Comparison of ENCODE assay signal across 10 cellular contexts in the genomic region with DNA sequence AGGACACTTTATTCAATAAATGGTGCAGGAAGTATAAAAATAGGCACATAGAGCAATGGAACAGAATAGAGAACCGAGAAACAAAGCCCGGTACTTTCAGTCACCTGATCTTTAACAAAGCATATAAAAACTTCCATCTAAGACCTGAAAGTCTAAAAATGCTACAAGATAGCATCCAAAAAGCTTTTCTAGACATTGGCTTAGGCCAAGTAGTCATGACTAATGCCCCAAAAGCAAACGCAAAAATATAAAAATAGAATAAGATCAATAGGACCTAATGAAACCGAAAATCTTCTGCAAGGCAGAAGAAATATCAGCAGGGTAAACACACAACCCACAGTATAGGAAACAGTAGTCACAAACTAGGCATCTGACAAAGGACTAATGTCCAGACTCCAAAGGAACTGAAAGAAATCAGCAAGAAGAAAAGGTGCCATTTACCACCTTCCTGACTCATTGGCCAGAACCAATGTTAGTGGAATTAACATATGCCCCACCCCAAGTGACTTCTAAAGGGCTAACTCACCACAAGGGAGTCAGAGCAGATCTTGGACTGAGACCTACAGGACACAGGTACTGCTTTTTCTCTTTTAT. TPM values are rescaled to one million over a fixed set of nuclear protein-coding genes. Genes with fewer than 3 reads are reported as not detected.
DNase-seq lines count a peak whose midpoint lies in the region; ATAC-seq and TF ChIP-seq lines count a peak whose summit lies in the region.
"Had no signal": no experiment of that assay in that cellular context is flagged by ENCODE, and none has a peak within 500 bp of the region (broad histone marks: within the 10 kb centered on the region; RNA-seq: fewer than 3 reads in every experiment).

No MANE protein-coding gene starts in this region.

- no peaks in the 10 kb centered on the region for H3K36me3 ChIP-seq in CD4-positive, CD25-positive, alpha-beta regulatory T cell (ENCODE audit: control insufficient read depth, insufficient read depth, low read length)
- H3K36me3 ChIP-seq in H7 (replicated peaks; ENCODE audit: control insufficient read depth, insufficient read depth, low read length), result no peaks in the 10 kb centered on the region
- H3K36me3 ChIP-seq: left lung had no signal

- H3K9me3 Mint-ChIP-seq in CD4-positive, CD25-positive, alpha-beta regulatory T cell, result peaks cover 0 to 5% (median 0%) of the 10 kb centered on the region in 7 donors
- H3K9me3 Mint-ChIP-seq in activated CD8-positive, alpha-beta T cell treated with anti-CD3 and anti-CD28 coated beads for 36 hours, result peaks cover 11% of the 10 kb centered on the region
- H3K9me3 Mint-ChIP-seq in chondrocyte (ENCODE audit: low read depth), result no peaks in the 10 kb centered on the region

- H3K27ac ChIP-seq in CD4-positive, CD25-positive, alpha-beta regulatory T cell (ENCODE audit: insufficient read depth, low read length, poor library complexity, severe bottlenecking), result peak overlapping the region; percentile 57
- no peak overlapping the region for H3K27ac ChIP-seq in RWPE1

- peak; percentile 22 to 32 for ATAC-seq in CD4-positive, CD25-positive, alpha-beta regulatory T cell (ENCODE audit: low read depth in 2 of 2)
- ATAC-seq in GM19025 (IDR thresholded peaks at IDR 0.05; ENCODE audit: low read depth, unreplicated experiment) (peak; percentile 48), HG03060 (IDR thresholded peaks at IDR 0.05; ENCODE audit: low read depth, unreplicated experiment) (peak; percentile 77)
- ATAC-seq in activated CD8-positive, alpha-beta T cell treated with anti-CD3 and anti-CD28 coated beads for 36 hours, result peak; percentile 65
- ATAC-seq: left lung had no signal

- H3K4me1 Mint-ChIP-seq in CD4-positive, CD25-positive, alpha-beta regulatory T cell, result peaks cover 24 to 57% (median 36%) of the 10 kb centered on the region in 4 donors
- peaks cover 70% of the 10 kb centered on the region for H3K4me1 Mint-ChIP-seq in activated CD8-positive, alpha-beta T cell treated with anti-CD3 and anti-CD28 coated beads for 36 hours (ENCODE audit: low read depth)
- H3K4me1 Mint-ChIP-seq in chondrocyte (ENCODE audit: low read depth), result peaks cover 11% of the 10 kb centered on the region
- H3K4me1 Mint-ChIP-seq: brain had no signal

- peak overlapping the region; percentile 76 for H3K4me3 ChIP-seq in CD4-positive, CD25-positive, alpha-beta regulatory T cell (ENCODE audit: low read depth, low read length)
- H3K4me3 ChIP-seq in H7 (ENCODE audit: insufficient read depth, low read depth, low read length) (no peak overlapping the region), foreskin fibroblast (ENCODE audit: low read depth in 1 of 2, low read length in 2 of 2) (no peak overlapping the region)
- H3K4me3 ChIP-seq: left lung had no signal

- peak overlapping the region; percentile 83 to 89 (median 88) for H3K27ac Mint-ChIP-seq in CD4-positive, CD25-positive, alpha-beta regulatory T cell
- peak overlapping the region; percentile 88 for H3K27ac Mint-ChIP-seq in activated CD8-positive, alpha-beta T cell treated with anti-CD3 and anti-CD28 coated beads for 36 hours
- no peak overlapping the region for H3K27ac Mint-ChIP-seq in chondrocyte (ENCODE audit: unreplicated experiment)
- H3K27ac Mint-ChIP-seq: brain had no signal

- POLR2A ChIA-PET in activated CD8-positive, alpha-beta T cell treated with anti-CD3 and anti-CD28 coated beads for 36 hours (lab: Charles Lee), result no interaction called here
- POLR2A ChIA-PET in RWPE1 (lab: Yijun Ruan, JAX; ENCODE audit: low non-redundant PET), result no interaction called here

- TF ChIP-seq CTCF in activated CD8-positive, alpha-beta T cell treated with anti-CD3 and anti-CD28 coated beads for 36 hours (IDR thresholded peaks at IDR 0.05), result no peak
- TF ChIP-seq CTCF in foreskin fibroblast (IDR thresholded peaks at IDR 0.05; ENCODE audit: low read depth, low read length) (no peak), chondrocyte (IDR thresholded peaks at IDR 0.05) (no peak), RWPE1 (conservative IDR thresholded peaks at IDR 0.05; ENCODE audit: low read depth) (no peak)

- peaks cover 54% of the 10 kb centered on the region for H3K4me1 ChIP-seq in CD4-positive, CD25-positive, alpha-beta regulatory T cell (ENCODE audit: control insufficient read depth, insufficient read depth, low read length, poor library complexity, severe bottlenecking)

- no peaks in the 10 kb centered on the region for H3K36me3 Mint-ChIP-seq in CD4-positive, CD25-positive, alpha-beta regulatory T cell
- peaks cover 24% of the 10 kb centered on the region for H3K36me3 Mint-ChIP-seq in activated CD8-positive, alpha-beta T cell treated with anti-CD3 and anti-CD28 coated beads for 36 hours (ENCODE audit: low read depth)
- no peaks in the 10 kb centered on the region for H3K36me3 Mint-ChIP-seq in chondrocyte (ENCODE audit: low read depth)
- H3K36me3 Mint-ChIP-seq: brain had no signal

- H3K27me3 ChIP-seq in CD4-positive, CD25-positive, alpha-beta regulatory T cell (ENCODE audit: control insufficient read depth, insufficient read depth, low read length), result no peaks in the 10 kb centered on the region
- no peaks in the 10 kb centered on the region for H3K27me3 ChIP-seq in H7 (ENCODE audit: control insufficient read depth, insufficient read depth, low read length)
- H3K27me3 ChIP-seq: left lung had no signal

- H3K4me3 Mint-ChIP-seq in CD4-positive, CD25-positive, alpha-beta regulatory T cell, result peak overlapping the region; percentile 33 to 86 (median 80)
- H3K4me3 Mint-ChIP-seq in activated CD8-positive, alpha-beta T cell treated with anti-CD3 and anti-CD28 coated beads for 36 hours, result peak overlapping the region; percentile 62
- H3K4me3 Mint-ChIP-seq in chondrocyte (ENCODE audit: unreplicated experiment), result no peak overlapping the region
- H3K4me3 Mint-ChIP-seq: brain had no signal

- CTCF ChIA-PET in activated CD8-positive, alpha-beta T cell treated with anti-CD3 and anti-CD28 coated beads for 36 hours (lab: Charles Lee), result interaction anchor here (1.0 to 2.1 kb wide), 4 partner anchors 11 to 85 kb away, joined by 3 to 8 read pairs (median 6); no protein-coding TSS in a partner anchor
- CTCF ChIA-PET in RWPE1 (lab: Yijun Ruan, JAX), result no interaction called here

- peaks cover 0 to 2% of the 10 kb centered on the region in 2 experiments for H3K9me3 ChIP-seq in CD4-positive, CD25-positive, alpha-beta regulatory T cell (ENCODE audit: control insufficient read depth in 2 of 2, low read length in 2 of 2)
- H3K9me3 ChIP-seq: left lung had no signal

- peaks cover 4% of the 10 kb centered on the region for H3K27me3 Mint-ChIP-seq in CD4-positive, CD25-positive, alpha-beta regulatory T cell
- peaks cover 14% of the 10 kb centered on the region for H3K27me3 Mint-ChIP-seq in activated CD8-positive, alpha-beta T cell treated with anti-CD3 and anti-CD28 coated beads for 36 hours
- peaks cover 20% of the 10 kb centered on the region for H3K27me3 Mint-ChIP-seq in chondrocyte (ENCODE audit: low read depth)

- no peak for DNase-seq in CD4-positive, CD25-positive, alpha-beta regulatory T cell
- no peak for DNase-seq in activated CD8-positive, alpha-beta T cell treated with anti-CD3 and anti-CD28 coated beads for 36 hours
- DNase-seq in H7, result no peak
- no peak for DNase-seq in foreskin fibroblast
- no peak for DNase-seq in chondrocyte (ENCODE audit: low spot score)
- no peak for DNase-seq in RWPE1 (ENCODE audit: low spot score)
- DNase-seq: left lung had no signal

- intact Hi-C loops in activated CD8-positive, alpha-beta T cell treated with anti-CD3 and anti-CD28 coated beads for 36 hours (cut with micrococcal nuclease), result no loop called here

RNA-seq across cellular contexts. Expression of a gene that starts 40.8 kb away (rescaled TPM):
- 43.8 TPM for total RNA-seq in CD4-positive, CD25-positive, alpha-beta regulatory T cell
- 10 to 100 TPM; 39.1 to 58.6 (median 46.7) TPM for polyA plus RNA-seq in CD4-positive, CD25-positive, alpha-beta regulatory T cell
- total RNA-seq in activated CD8-positive, alpha-beta T cell treated with anti-CD3 and anti-CD28 coated beads for 36 hours, result 10 to 100 TPM; 17.7 to 19.8 TPM
- total RNA-seq in H7 (2014; rRNA removed; shearing (Covaris generic)), result not detected in 2 replicates
- total RNA-seq in chondrocyte, result not detected in 3 replicates

Comparison
In these comparisons a context has a peak if more than half of its experiments do, and no peak if none do; other contexts are left out.
1. ATAC-seq: peak in every context shown above with its lines; median percentile 77 in HG03060; 65 in activated CD8-positive, alpha-beta T cell treated with anti-CD3 and anti-CD28 coated beads for 36 hours; 48 in GM19025; 27 in CD4-positive, CD25-positive, alpha-beta regulatory T cell.
2. RNA of a gene that starts 40.8 kb away (total RNA-seq): 43.8 TPM in CD4-positive, CD25-positive, alpha-beta regulatory T cell (single experiment) and 17.7 to 19.8 TPM in activated CD8-positive, alpha-beta T cell treated with anti-CD3 and anti-CD28 coated beads for 36 hours; not detected in H7 and not detected in chondrocyte; every median in the first group is over 10 times any median in the second.